In the genomic region with DNA sequence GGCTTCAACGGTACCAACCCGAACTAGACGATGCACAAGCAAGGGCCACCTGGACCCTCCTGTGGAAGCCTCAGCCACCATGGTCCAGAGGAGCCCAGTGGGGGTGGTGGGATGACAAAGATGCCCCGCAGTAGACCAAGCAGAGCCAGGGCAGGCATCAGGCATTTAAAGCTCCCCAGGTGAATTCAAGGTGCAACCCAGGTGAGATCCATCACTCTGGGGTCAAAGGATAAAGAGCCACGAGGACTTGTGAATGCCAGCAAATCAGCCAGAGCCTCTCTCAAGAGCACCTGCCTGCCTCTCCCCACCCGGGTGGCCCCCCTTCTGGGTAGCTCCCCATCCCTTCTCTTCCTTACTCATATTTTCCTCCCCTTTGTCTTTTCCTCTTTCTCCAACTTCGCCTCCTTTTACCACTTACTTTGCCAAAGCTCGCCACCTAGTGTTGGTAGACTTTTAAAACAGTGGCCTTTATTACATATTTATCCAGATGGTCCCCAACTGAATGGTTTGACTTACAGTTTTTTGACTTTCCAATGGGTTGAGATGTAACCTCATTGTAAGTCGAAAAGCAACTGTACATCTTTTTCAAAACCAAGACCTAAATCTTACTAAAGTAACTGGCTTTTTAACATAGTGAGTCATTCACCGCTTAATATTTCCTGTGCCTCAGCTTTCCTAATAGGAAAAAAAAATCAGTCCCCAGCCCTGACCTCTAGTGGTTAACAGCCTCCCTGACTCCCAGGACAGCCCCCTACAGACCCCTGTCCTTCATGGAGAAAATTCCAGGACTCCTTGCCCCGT, we compare ENCODE assay signal across 8 cellular contexts. TPM values are rescaled to one million over a fixed set of nuclear protein-coding genes. Genes with fewer than 3 reads are reported as not detected.
DNase-seq lines count a peak whose midpoint lies in the region; ATAC-seq and TF ChIP-seq lines count a peak whose summit lies in the region.
"Had no signal": no experiment of that assay in that cellular context is flagged by ENCODE, and none has a peak within 500 bp of the region (broad histone marks: within the 10 kb centered on the region; RNA-seq: fewer than 3 reads in every experiment).

No MANE protein-coding gene starts in this region.

- intact Hi-C loops in lower lobe of right lung (cut with DNase I) = no loop called here
- intact Hi-C loops in activated T-helper 1 cell treated with anti-CD3 and anti-CD28 coated beads, Interleukin-12 subunit alpha, Interleukin-12 subunit beta, Interleukin-2, Interleukin-4 antibody, amounts not matched to agents 30 ng/mL and 10 ng/mL and 1 ng/mL, durations not matched to agents 14 hours and 24 hours and 36 hours (cut with micrococcal nuclease) = loop anchor here (1.0 kb wide), 2 partner anchors 71 to 148 kb away; no protein-coding TSS in a partner anchor

- peaks cover 9% of the 10 kb centered on the region for H3K27me3 Mint-ChIP-seq in activated T-helper 1 cell treated with anti-CD3 and anti-CD28 coated beads, Interleukin-12 subunit alpha, Interleukin-12 subunit beta, Interleukin-2, Interleukin-4 antibody, amounts not matched to agents 30 ng/mL and 10 ng/mL and 1 ng/mL, durations not matched to agents 14 hours and 24 hours and 36 hours (ENCODE audit: insufficient read depth)

- H3K4me3 ChIP-seq in lower lobe of right lung = no peak overlapping the region

- no peaks in the 10 kb centered on the region for H3K9me3 ChIP-seq in lower lobe of right lung

- H3K27ac Mint-ChIP-seq in activated T-helper 1 cell treated with anti-CD3 and anti-CD28 coated beads, Interleukin-12 subunit alpha, Interleukin-12 subunit beta, Interleukin-2, Interleukin-4 antibody, amounts not matched to agents 30 ng/mL and 10 ng/mL and 1 ng/mL, durations not matched to agents 14 hours and 24 hours and 36 hours = no peak overlapping the region

- CTCF ChIA-PET in HEK293T (lab: Yijun Ruan, JAX) = interaction anchor here (0.6 to 1.3 kb wide), 9 partner anchors 10 to 215 kb away, joined by 3 to 4 read pairs (median 3); no protein-coding TSS in a partner anchor

- H3K9me3 Mint-ChIP-seq in activated T-helper 1 cell treated with anti-CD3 and anti-CD28 coated beads, Interleukin-12 subunit alpha, Interleukin-12 subunit beta, Interleukin-2, Interleukin-4 antibody, amounts not matched to agents 30 ng/mL and 10 ng/mL and 1 ng/mL, durations not matched to agents 14 hours and 24 hours and 36 hours = no peaks in the 10 kb centered on the region

- no peaks in the 10 kb centered on the region for H3K36me3 Mint-ChIP-seq in activated T-helper 1 cell treated with anti-CD3 and anti-CD28 coated beads, Interleukin-12 subunit alpha, Interleukin-12 subunit beta, Interleukin-2, Interleukin-4 antibody, amounts not matched to agents 30 ng/mL and 10 ng/mL and 1 ng/mL, durations not matched to agents 14 hours and 24 hours and 36 hours (ENCODE audit: low read depth)

- no peaks in the 10 kb centered on the region for H3K36me3 ChIP-seq in lower lobe of right lung

- H3K27me3 ChIP-seq in lower lobe of right lung (ENCODE audit: low read depth) = no peaks in the 10 kb centered on the region

- POLR2A ChIA-PET in HEK293T (lab: Yijun Ruan, JAX) = no interaction called here

- DNase-seq in DMS114 treated with DMSO at 0.1 percent for 48 hours (lab: John Stamatoyannopoulos, UW; ENCODE audit: unreplicated experiment) (peak; percentile 67), HEK293T (ENCODE audit: extremely low spot score) (peak; percentile 39), RPMI7951 (ENCODE audit: low read depth) (peak; percentile 57), dermis microvascular lymphatic vessel endothelial cell (ENCODE audit: low read depth in 2 of 2) (peak; percentile 31 to 57), lower lobe of right lung (no peak)
- DNase-seq in activated T-helper 1 cell treated with anti-CD3 and anti-CD28 coated beads, Interleukin-12 subunit alpha, Interleukin-12 subunit beta, Interleukin-2, Interleukin-4 antibody, amounts not matched to agents 30 ng/mL and 10 ng/mL and 1 ng/mL, durations not matched to agents 14 hours and 24 hours and 36 hours (ENCODE audit: low spot score) = no peak

- peaks cover 10% of the 10 kb centered on the region for H3K4me1 Mint-ChIP-seq in activated T-helper 1 cell treated with anti-CD3 and anti-CD28 coated beads, Interleukin-12 subunit alpha, Interleukin-12 subunit beta, Interleukin-2, Interleukin-4 antibody, amounts not matched to agents 30 ng/mL and 10 ng/mL and 1 ng/mL, durations not matched to agents 14 hours and 24 hours and 36 hours (ENCODE audit: low read depth)

- no peak overlapping the region for H3K4me3 Mint-ChIP-seq in activated T-helper 1 cell treated with anti-CD3 and anti-CD28 coated beads, Interleukin-12 subunit alpha, Interleukin-12 subunit beta, Interleukin-2, Interleukin-4 antibody, amounts not matched to agents 30 ng/mL and 10 ng/mL and 1 ng/mL, durations not matched to agents 14 hours and 24 hours and 36 hours

- peak; percentile 55 for TF ChIP-seq CTCF in lower lobe of right lung (IDR thresholded peaks at IDR 0.05)

- ATAC-seq in lower lobe of right lung (peak in 1 of 2 donors; percentile 43), HG03196 (IDR thresholded peaks at IDR 0.05; ENCODE audit: unreplicated experiment) (no peak)

- H3K27ac ChIP-seq in lower lobe of right lung = no peak overlapping the region

- H3K4me1 ChIP-seq in lower lobe of right lung = no peaks in the 10 kb centered on the region

TF ChIP-seq in HEK293T, 16 proteins besides CTCF, POLR2A, EP300 and RAD21:
- TF ChIP-seq ZNF384 (IDR thresholded peaks at IDR 0.05) = no peak
- TF ChIP-seq SUZ12 (IDR thresholded peaks at IDR 0.05) = no peak
- no peak for TF ChIP-seq FOXK2 (IDR thresholded peaks at IDR 0.05)
- TF ChIP-seq TARDBP (IDR thresholded peaks at IDR 0.05) = no peak
- no peak for TF ChIP-seq FOXM1 (IDR thresholded peaks at IDR 0.05; ENCODE audit: borderline replicate concordance)
- TF ChIP-seq, protein P1, sequence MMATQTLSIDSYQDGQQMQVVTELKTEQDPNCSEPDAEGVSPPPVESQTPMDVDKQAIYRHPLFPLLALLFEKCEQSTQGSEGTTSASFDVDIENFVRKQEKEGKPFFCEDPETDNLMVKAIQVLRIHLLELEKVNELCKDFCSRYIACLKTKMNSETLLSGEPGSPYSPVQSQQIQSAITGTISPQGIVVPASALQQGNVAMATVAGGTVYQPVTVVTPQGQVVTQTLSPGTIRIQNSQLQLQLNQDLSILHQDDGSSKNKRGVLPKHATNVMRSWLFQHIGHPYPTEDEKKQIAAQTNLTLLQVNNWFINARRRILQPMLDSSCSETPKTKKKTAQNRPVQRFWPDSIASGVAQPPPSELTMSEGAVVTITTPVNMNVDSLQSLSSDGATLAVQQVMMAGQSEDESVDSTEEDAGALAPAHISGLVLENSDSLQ (IDR thresholded peaks at IDR 0.05) = no peak
- TF ChIP-seq LEF1 (IDR thresholded peaks at IDR 0.05; ENCODE audit: borderline replicate concordance) = no peak
- no peak for TF ChIP-seq ARNT (IDR thresholded peaks at IDR 0.05)
- no peak for TF ChIP-seq FOXA1 (IDR thresholded peaks at IDR 0.05)
- TF ChIP-seq CTBP1 (IDR thresholded peaks at IDR 0.05; ENCODE audit: borderline replicate concordance) = no peak
- TF ChIP-seq BHLHE40 (IDR thresholded peaks at IDR 0.05; ENCODE audit: borderline replicate concordance) = no peak
- TF ChIP-seq L3MBTL2 (conservative IDR thresholded peaks at IDR 0.05) = no peak
- no peak for TF ChIP-seq ELF4 (IDR thresholded peaks at IDR 0.05)
- TF ChIP-seq NFRKB (IDR thresholded peaks at IDR 0.05) = no peak
- TF ChIP-seq SP1 (IDR thresholded peaks at IDR 0.05) = no peak
- TF ChIP-seq HDGF (IDR thresholded peaks at IDR 0.05; ENCODE audit: borderline replicate concordance) = no peak

RNA-seq across cellular contexts. Expression of a gene that starts 18.8 kb away (rescaled TPM):
- not detected in 2 replicates for total RNA-seq in RPMI7951 (2014; rRNA removed; shearing (Covaris generic))
- not detected in 2 replicates for total RNA-seq in dermis microvascular lymphatic vessel endothelial cell
- 99.0 TPM for total RNA-seq in lower lobe of right lung
- not detected in 2 replicates for total RNA-seq in activated T-helper 1 cell treated with anti-CD3 and anti-CD28 coated beads, Interleukin-12 subunit alpha, Interleukin-12 subunit beta, Interleukin-2, Interleukin-4 antibody, amounts not matched to agents 30 ng/mL and 10 ng/mL and 1 ng/mL, durations not matched to agents 14 hours and 24 hours and 36 hours
- total RNA-seq: activated CD8-positive, alpha-beta memory T cell treated with anti-CD3 and anti-CD28 coated beads for 36 hours had no signal

RNA-seq across cellular contexts. Expression of a gene that starts 43.3 kb away (rescaled TPM):
- not detected in 2 replicates for total RNA-seq in RPMI7951 (2014; rRNA removed; shearing (Covaris generic))
- total RNA-seq in dermis microvascular lymphatic vessel endothelial cell (not detected in 2 replicates), lower lobe of right lung (not detected)
- not detected in 2 replicates for total RNA-seq in activated T-helper 1 cell treated with anti-CD3 and anti-CD28 coated beads, Interleukin-12 subunit alpha, Interleukin-12 subunit beta, Interleukin-2, Interleukin-4 antibody, amounts not matched to agents 30 ng/mL and 10 ng/mL and 1 ng/mL, durations not matched to agents 14 hours and 24 hours and 36 hours
- total RNA-seq: activated CD8-positive, alpha-beta memory T cell treated with anti-CD3 and anti-CD28 coated beads for 36 hours had no signal

Comparison
In these comparisons a context has a peak if more than half of its experiments do, and no peak if none do; other contexts are left out.
1. DNase-seq: peak in DMS114 treated with DMSO at 0.1 percent for 48 hours (single experiment), HEK293T (single experiment), RPMI7951 (single experiment) and dermis microvascular lymphatic vessel endothelial cell (2 of 2); none in lower lobe of right lung (single experiment) and activated T-helper 1 cell treated with anti-CD3 and anti-CD28 coated beads, Interleukin-12 subunit alpha, Interleukin-12 subunit beta, Interleukin-2, Interleukin-4 antibody, amounts not matched to agents 30 ng/mL and 10 ng/mL and 1 ng/mL, durations not matched to agents 14 hours and 24 hours and 36 hours (single experiment).
2. RNA of a gene that starts 18.8 kb away (total RNA-seq): 99.0 TPM in lower lobe of right lung (single experiment); not detected in RPMI7951, not detected in dermis microvascular lymphatic vessel endothelial cell and not detected in activated T-helper 1 cell treated with anti-CD3 and anti-CD28 coated beads, Interleukin-12 subunit alpha, Interleukin-12 subunit beta, Interleukin-2, Interleukin-4 antibody, amounts not matched to agents 30 ng/mL and 10 ng/mL and 1 ng/mL, durations not matched to agents 14 hours and 24 hours and 36 hours; every median in the first group is over 100 times any median in the second.